8 cellular contexts compared by ENCODE assay signal in the genomic region with DNA sequence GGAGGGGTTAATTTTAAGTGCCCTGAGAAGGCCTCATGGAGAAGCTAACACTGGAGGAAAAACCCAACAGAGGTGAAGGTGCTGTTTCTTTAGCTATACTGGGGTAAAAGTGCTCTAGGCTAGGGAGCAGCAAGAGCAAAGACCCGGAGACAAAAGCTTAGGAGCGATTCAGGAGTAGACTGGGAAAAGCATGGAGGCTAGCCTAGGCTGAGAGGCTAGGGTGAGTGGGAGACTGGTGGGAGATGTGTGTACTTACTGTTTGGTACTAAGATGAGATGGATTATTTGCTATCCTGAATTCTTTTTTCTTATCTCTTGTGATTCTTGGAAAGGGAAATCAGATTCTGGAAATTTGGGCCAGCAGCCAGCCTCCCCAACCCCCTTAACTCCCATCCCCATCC. TPM values are rescaled to one million over a fixed set of nuclear protein-coding genes. Genes with fewer than 3 reads are reported as not detected.
DNase-seq lines count a peak whose midpoint lies in the region; TF ChIP-seq lines count a peak whose summit lies in the region.
"Had no signal": no experiment of that assay in that cellular context is flagged by ENCODE, and none has a peak within 500 bp of the region (broad histone marks: within the 10 kb centered on the region; RNA-seq: fewer than 3 reads in every experiment).

No MANE protein-coding gene starts in this region.

- peak; percentile 5 for DNase-seq in GM23248
- DNase-seq in osteocyte (ENCODE audit: extremely low spot score, unreplicated experiment): no peak
- no peak for DNase-seq in cerebellum (ENCODE audit: low spot score)
- DNase-seq in amygdala (lab: John Stamatoyannopoulos, UW): no peak
- no peak for DNase-seq in NCI-H2107 (lab: John Stamatoyannopoulos, UW)
- DNase-seq: hippocampal formation had no signal

- H3K27ac ChIP-seq in GM23248 (no peak overlapping the region), OCI-LY1 (ENCODE audit: low read depth, low read length, poor library complexity, severe bottlenecking) (no peak overlapping the region)

- H3K4me3 ChIP-seq in GM23248: peak overlapping the region; percentile 93; the same call in 1 of the 2 replicates
- peak overlapping the region; percentile 98 for H3K4me3 ChIP-seq in OCI-LY1 (ENCODE audit: low read depth, low read length, poor library complexity, severe bottlenecking)
- H3K4me3 ChIP-seq in endocrine pancreas (ENCODE audit: control insufficient read depth, insufficient read depth, low read length): peak overlapping the region; percentile 98

- 95 to 100% methylated on average over 2 of the region's 2 CpGs for WGBS in GM23248 (ENCODE audit: low coverage in 1 of 2, low lambda C conversion rate in 2 of 2, missing lambda C conversion rate in 2 of 2), 2 experiments

- H3K27me3 Mint-ChIP-seq in osteocyte (ENCODE audit: unreplicated experiment): no peaks in the 10 kb centered on the region

- H3K9me3 ChIP-seq in GM23248 (ENCODE audit: low read depth) (no peaks in the 10 kb centered on the region), OCI-LY1 (ENCODE audit: low read length) (no peaks in the 10 kb centered on the region), endocrine pancreas (ENCODE audit: control insufficient read depth, low read length) (no peaks in the 10 kb centered on the region)

- H3K9me2 ChIP-seq in GM23248 (ENCODE audit: insufficient read depth): no peaks in the 10 kb centered on the region
- H3K9me2 ChIP-seq in OCI-LY1 (ENCODE audit: low read depth, low read length): no peaks in the 10 kb centered on the region

- peaks cover 68% of the 10 kb centered on the region for H3K79me2 ChIP-seq in GM23248 (ENCODE audit: insufficient read depth)
- H3K79me2 ChIP-seq in OCI-LY1 (ENCODE audit: insufficient read depth, low read length): peaks cover 50% of the 10 kb centered on the region

- H3K36me3 Mint-ChIP-seq in osteocyte (ENCODE audit: unreplicated experiment): peaks cover 9% of the 10 kb centered on the region

- H2AFZ ChIP-seq in GM23248 (no peak overlapping the region), OCI-LY1 (ENCODE audit: low read length) (no peak overlapping the region)

- H3K36me3 ChIP-seq in GM23248 (ENCODE audit: low read depth) (no peaks in the 10 kb centered on the region), OCI-LY1 (ENCODE audit: insufficient read depth, low read length) (peaks cover 32% of the 10 kb centered on the region), endocrine pancreas (ENCODE audit: control insufficient read depth, insufficient read depth, low read length) (no peaks in the 10 kb centered on the region)

- peak overlapping the region; percentile 93 for H3K4me3 Mint-ChIP-seq in osteocyte (ENCODE audit: unreplicated experiment)

- H3K27me3 ChIP-seq in GM23248 (replicated peaks; ENCODE audit: insufficient read depth) (no peaks in the 10 kb centered on the region), OCI-LY1 (ENCODE audit: insufficient read depth, low read length) (no peaks in the 10 kb centered on the region), endocrine pancreas (ENCODE audit: control insufficient read depth, insufficient read depth, low read length) (no peaks in the 10 kb centered on the region)

- H3K4me1 ChIP-seq in GM23248 (ENCODE audit: insufficient read depth): peaks cover 29% of the 10 kb centered on the region
- peaks cover 25% of the 10 kb centered on the region for H3K4me1 ChIP-seq in OCI-LY1 (ENCODE audit: insufficient read depth, low read length, severe bottlenecking)
- peaks cover 22% of the 10 kb centered on the region for H3K4me1 ChIP-seq in endocrine pancreas (ENCODE audit: control insufficient read depth, insufficient read depth, low read length)

- no peak for TF ChIP-seq CTCF in OCI-LY1 (IDR thresholded peaks at IDR 0.05; ENCODE audit: low read length)
- TF ChIP-seq CTCF in osteocyte (IDR thresholded peaks at IDR 0.05): no peak

- peaks cover 34% of the 10 kb centered on the region for H3K4me1 Mint-ChIP-seq in osteocyte (ENCODE audit: unreplicated experiment)

- H3F3A ChIP-seq in GM23248 (ENCODE audit: insufficient read depth): peaks cover 5% of the 10 kb centered on the region
- no peaks in the 10 kb centered on the region for H3F3A ChIP-seq in OCI-LY1 (ENCODE audit: insufficient read depth, low read length)

- H3K27ac Mint-ChIP-seq in osteocyte (ENCODE audit: unreplicated experiment): peak overlapping the region; percentile 73

- no peaks in the 10 kb centered on the region; the same call in 1 of the 2 replicates for H4K20me1 ChIP-seq in GM23248 (ENCODE audit: insufficient read depth)
- H4K20me1 ChIP-seq in OCI-LY1 (ENCODE audit: insufficient read depth, low read length): no peaks in the 10 kb centered on the region

- in situ Hi-C loops in GM23248 (cut with MboI): no loop called here

- H3K9me3 Mint-ChIP-seq in osteocyte (ENCODE audit: unreplicated experiment): no peaks in the 10 kb centered on the region

- peak overlapping the region; percentile 90 for H3K4me2 ChIP-seq in GM23248 (ENCODE audit: unreplicated experiment)
- peak overlapping the region; percentile 75 for H3K4me2 ChIP-seq in OCI-LY1 (ENCODE audit: low read length)

- H3K9ac ChIP-seq in GM23248 (peak overlapping the region; percentile 96; the same call in 1 of the 2 replicates), OCI-LY1 (ENCODE audit: low read length) (peak overlapping the region; percentile 96; the same call in 1 of the 2 replicates), endocrine pancreas (ENCODE audit: control insufficient read depth, insufficient read depth, low read length) (no peak overlapping the region)

RNA-seq across cellular contexts. Expression of gene GIGYF2, which starts 2.0 kb away (rescaled TPM):
- total RNA-seq in GM23248 (2014; rRNA removed; shearing (Covaris generic)): 35.2 and 69.0 TPM in 2 replicates
- polyA plus RNA-seq in GM23248 (2016; fragmentation: Nextera tagmentation; extraction: Ambion mirVana): 26.1 and 27.2 TPM in 2 replicates
- 63.4 and 66.0 TPM in 2 replicates for total RNA-seq in osteocyte
- total RNA-seq in cerebellum: 117 TPM
